In genomic region chr2:98804736-98805135, GRCh38 we compare ENCODE assay signal across 17 cellular contexts.
DNase-seq lines count a peak whose midpoint lies in the region; ATAC-seq, FAIRE-seq and TF ChIP-seq lines count a peak whose summit lies in the region.
"Had no signal": no experiment of that assay in that cellular context is flagged by ENCODE, and none has a peak within 500 bp of the region (broad histone marks: within the 10 kb centered on the region; RNA-seq: fewer than 3 reads in every experiment).

No MANE protein-coding gene starts in this region.

- H2AFZ ChIP-seq in mammary epithelial cell (ENCODE audit: low read depth, low read length) (no peak overlapping the region), osteoblast (ENCODE audit: low read length) (no peak overlapping the region)

- in situ Hi-C loops in mammary epithelial cell (cut with MboI; ENCODE audit: low sequenced_read_pairs in 2 of 2) = no loop called here

- no peaks in the 10 kb centered on the region for H3K27me3 ChIP-seq in breast epithelium
- no peaks in the 10 kb centered on the region for H3K27me3 ChIP-seq in mammary epithelial cell (ENCODE audit: insufficient read depth, low read length)
- peaks cover 3% of the 10 kb centered on the region for H3K27me3 ChIP-seq in osteoblast (ENCODE audit: insufficient read depth, low read length)
- no peaks in the 10 kb centered on the region for H3K27me3 ChIP-seq in vagina
- no peaks in the 10 kb centered on the region for H3K27me3 ChIP-seq in pancreas

- H3K4me3 ChIP-seq in breast epithelium (no peak overlapping the region), mammary epithelial cell (replicated peaks in 1 of 3; ENCODE audit: insufficient read depth in 1 of 3, low read depth in 2 of 3, low read length in 3 of 3) (no peak overlapping the region), coronary artery (no peak overlapping the region), osteoblast (ENCODE audit: insufficient read depth, low read length) (no peak overlapping the region), vagina (no peak overlapping the region), pancreas (no peak overlapping the region)

- no peaks in the 10 kb centered on the region for H3K36me3 ChIP-seq in breast epithelium
- H3K36me3 ChIP-seq in mammary epithelial cell (ENCODE audit: insufficient read depth, low read length) = no peaks in the 10 kb centered on the region
- no peaks in the 10 kb centered on the region for H3K36me3 ChIP-seq in osteoblast (ENCODE audit: insufficient read depth, low read length)
- no peaks in the 10 kb centered on the region for H3K36me3 ChIP-seq in vagina
- H3K36me3 ChIP-seq in pancreas = no peaks in the 10 kb centered on the region

- 93% methylated on average over 3 of the region's 3 CpGs for WGBS in mammary epithelial cell (ENCODE audit: low coverage, missing lambda C conversion rate)
- WGBS in pancreas, 2 donors = 94 to 97% methylated on average over 3 of the region's 3 CpGs

- no peak overlapping the region for H3K9ac ChIP-seq in mammary epithelial cell (ENCODE audit: insufficient read depth, low read length)

- H3K79me2 ChIP-seq in mammary epithelial cell (ENCODE audit: insufficient read depth, low read length) = no peaks in the 10 kb centered on the region
- H3K79me2 ChIP-seq in osteoblast (ENCODE audit: insufficient read depth, low read length) = no peaks in the 10 kb centered on the region

- H4K20me1 ChIP-seq in mammary epithelial cell (ENCODE audit: insufficient read depth, low read length) (no peaks in the 10 kb centered on the region), osteoblast (ENCODE audit: insufficient read depth, low read length) (no peaks in the 10 kb centered on the region)

- dilution Hi-C loops in mammary epithelial cell (cut with HindIII; ENCODE audit: low sequenced_read_pairs) = no loop called here

- intact Hi-C loops in breast epithelium (cut with DNase I; ENCODE audit: low total_unique reads) = no loop called here
- intact Hi-C loops in mammary epithelial cell (cut with micrococcal nuclease) = no loop called here
- intact Hi-C loops in vagina (cut with DNase I) = no loop called here
- intact Hi-C loops in pancreas (cut with DNase I) = no loop called here

- ATAC-seq in pancreas = no peak

- CTCF ChIA-PET in mammary epithelial cell (lab: Charles Lee; ENCODE audit: low non-redundant PET) = no interaction called here

- TF ChIP-seq CTCF in breast epithelium (IDR thresholded peaks at IDR 0.05) = no peak
- TF ChIP-seq CTCF in mammary epithelial cell (conservative IDR thresholded peaks at IDR 0.05 in 1 of 2, IDR thresholded peaks at IDR 0.05 in 1 of 2; ENCODE audit: extremely low read depth in 1 of 2, insufficient read depth in 1 of 2, low read depth in 1 of 2, low read length in 2 of 2) = no peak
- TF ChIP-seq CTCF in coronary artery (IDR thresholded peaks at IDR 0.05) = no peak
- no peak for TF ChIP-seq CTCF in osteoblast (IDR thresholded peaks at IDR 0.05; ENCODE audit: extremely low read depth, low read depth, low read length)
- no peak for TF ChIP-seq CTCF in vagina (IDR thresholded peaks at IDR 0.05)
- TF ChIP-seq CTCF in pancreas (IDR thresholded peaks at IDR 0.05) = no peak

- H3K27ac ChIP-seq in breast epithelium (peak overlapping the region; percentile 88 to 90), mammary epithelial cell (ENCODE audit: insufficient read depth, low read depth, low read length) (no peak overlapping the region), coronary artery (no peak overlapping the region), osteoblast (ENCODE audit: low read depth, low read length) (no peak overlapping the region), vagina (no peak overlapping the region), pancreas (peak overlapping the region in 1 of 4 donors; percentile 6)

- no peak overlapping the region for H3K4me2 ChIP-seq in mammary epithelial cell (ENCODE audit: insufficient read depth, low read depth, low read length)
- no peak overlapping the region for H3K4me2 ChIP-seq in osteoblast (ENCODE audit: insufficient read depth, low read length)

- H3K9me3 ChIP-seq in breast epithelium = no peaks in the 10 kb centered on the region
- H3K9me3 ChIP-seq in mammary epithelial cell (replicated peaks; ENCODE audit: insufficient read depth, low read length) = no peaks in the 10 kb centered on the region
- H3K9me3 ChIP-seq in osteoblast (ENCODE audit: low read depth, low read length) = no peaks in the 10 kb centered on the region
- H3K9me3 ChIP-seq in vagina = no peaks in the 10 kb centered on the region
- no peaks in the 10 kb centered on the region for H3K9me3 ChIP-seq in pancreas

- FAIRE-seq in pancreas (lab: Jason Lieb, UNC) = no peak
- FAIRE-seq: A204.1, GM12891, GM18507 had no signal

- H3K4me1 ChIP-seq in breast epithelium = peaks cover 0 to 5% of the 10 kb centered on the region in 2 donors
- peaks cover 32% of the 10 kb centered on the region for H3K4me1 ChIP-seq in mammary epithelial cell (ENCODE audit: insufficient read depth, low read length)
- H3K4me1 ChIP-seq in osteoblast (ENCODE audit: insufficient read depth, low read length) = peaks cover 5% of the 10 kb centered on the region
- no peaks in the 10 kb centered on the region for H3K4me1 ChIP-seq in vagina
- H3K4me1 ChIP-seq in pancreas = peaks cover 38 to 52% (median 46%) of the 10 kb centered on the region in 3 donors

- TF ChIP-seq POLR2A in breast epithelium (IDR thresholded peaks at IDR 0.05) (no peak), vagina (IDR thresholded peaks at IDR 0.05) (no peak)

- no TSS peak for BruUV-seq in mammary epithelial cell (replicated peaks; lab: Mats Ljungman, UMichigan)

- DNase-seq in breast epithelium (ENCODE audit: low spot score in 2 of 2) (no peak), mammary epithelial cell (no peak), coronary artery (ENCODE audit: low spot score) (peak; percentile 45), osteoblast (ENCODE audit: insufficient read length, low spot score, missing footprints) (peak; percentile 5), vagina (ENCODE audit: extremely low spot score in 2 of 2) (peak; percentile 49 to 56), germinal center (ENCODE audit: low spot score) (no peak), pancreas (no peak)
- DNase-seq in stimulated activated CD4-positive, alpha-beta T cell treated with anti-CD3 and anti-CD28 coated beads, Interleukin-1b, Interleukin-23, amount 100 ng/mL, for 48 hours = no peak
- DNase-seq: COR-L47, GOT3, NCI-H1092, NCI-H2081 treated with DMSO at 0.1 percent for 48 hours, NCI-H2227 treated with DMSO at 0.1 percent for 48 hours, NCI-H524 had no signal

Comparison
In these comparisons a context has a peak if more than half of its experiments do, and no peak if none do; other contexts are left out.
1. H3K27ac ChIP-seq: peak in breast epithelium (2 of 2); none in mammary epithelial cell (single experiment), coronary artery (0 of 2), osteoblast (single experiment) and vagina (single experiment).
2. DNase-seq: peak in coronary artery (single experiment), osteoblast (single experiment) and vagina (2 of 2); none in breast epithelium (0 of 2), mammary epithelial cell (single experiment), stimulated activated CD4-positive, alpha-beta T cell treated with anti-CD3 and anti-CD28 coated beads, Interleukin-1b, Interleukin-23, amount 100 ng/mL, for 48 hours (single experiment), germinal center (single experiment) and pancreas (0 of 6).